8 cellular contexts compared by ENCODE assay signal in genomic region chrX:118346258-118347094, GRCh38. TPM values are rescaled to one million over a fixed set of nuclear protein-coding genes. Genes with fewer than 3 reads are reported as not detected.
A peak's percentile ranks its signal among the peaks of the same experiment; 100 is the strongest.
DNase-seq lines count a peak whose midpoint lies in the region; ATAC-seq and TF ChIP-seq lines count a peak whose summit lies in the region.

No MANE protein-coding gene starts in this region.

- H3K27ac ChIP-seq in tibial artery = peak overlapping the region; percentile 85 to 95

- no peaks in the 10 kb centered on the region for H3K9me3 Mint-ChIP-seq in activated T-helper 17 cell treated with anti-CD3 and anti-CD28 coated beads, Interleukin-2, amount 50 U/mL, for 72 hours

- no peaks in the 10 kb centered on the region for H3K27me3 Mint-ChIP-seq in activated T-helper 17 cell treated with anti-CD3 and anti-CD28 coated beads, Interleukin-2, amount 50 U/mL, for 72 hours

- peak overlapping the region; percentile 95 for H3K27ac Mint-ChIP-seq in activated T-helper 17 cell treated with anti-CD3 and anti-CD28 coated beads, Interleukin-2, amount 50 U/mL, for 72 hours

- peak; percentile 19 for ATAC-seq in HG03095 (IDR thresholded peaks at IDR 0.05; ENCODE audit: unreplicated experiment)
- ATAC-seq in activated T-helper 17 cell treated with anti-CD3 and anti-CD28 coated beads, Interleukin-2, amount 50 U/mL, for 72 hours (replicated peaks) = peak; percentile 46
- peak; percentile 41 for ATAC-seq in omental fat pad (ENCODE audit: low FRiP score)

- peak overlapping the region; percentile 95 for H3K4me3 Mint-ChIP-seq in activated T-helper 17 cell treated with anti-CD3 and anti-CD28 coated beads, Interleukin-2, amount 50 U/mL, for 72 hours

- intact Hi-C loops in tibial artery (cut with DNase I; ENCODE audit: low total_unique reads) = no loop called here

- no peak for TF ChIP-seq CTCF in fibroblast of villous mesenchyme (IDR thresholded peaks at IDR 0.05; ENCODE audit: insufficient read depth, low read depth, low read length)
- TF ChIP-seq CTCF in omental fat pad (IDR thresholded peaks at IDR 0.05) = no peak
- TF ChIP-seq CTCF in tibial artery (IDR thresholded peaks at IDR 0.05) = no peak

- DNase-seq in NK-92 treated with Interleukin-12 subunit alpha and Interleukin-12 subunit beta, amount 100 ng/mL, for 24 hours (lab: John Stamatoyannopoulos, UW) = peak; percentile 49
- DNase-seq in NK-92 (lab: John Stamatoyannopoulos, UW; ENCODE audit: unreplicated experiment) = no peak
- no peak for DNase-seq in NT2/D1 (ENCODE audit: low read depth, low spot score)
- peak; percentile 21 for DNase-seq in fibroblast of villous mesenchyme (ENCODE audit: low read depth)
- DNase-seq in omental fat pad (ENCODE audit: low spot score) = no peak
- DNase-seq in tibial artery = peak; percentile 28 to 65

- H3K9ac ChIP-seq in NT2/D1 (ENCODE audit: insufficient read length, low read depth) = peak overlapping the region; percentile 80

- peaks cover 13% of the 10 kb centered on the region for H3K4me1 Mint-ChIP-seq in activated T-helper 17 cell treated with anti-CD3 and anti-CD28 coated beads, Interleukin-2, amount 50 U/mL, for 72 hours

- H3K36me3 ChIP-seq in NT2/D1 (ENCODE audit: insufficient read depth, insufficient read length, low read length) (no peaks in the 10 kb centered on the region), tibial artery (no peaks in the 10 kb centered on the region)

- H3K4me1 ChIP-seq in NT2/D1 (ENCODE audit: insufficient read depth, insufficient read length) = no peaks in the 10 kb centered on the region
- peaks cover 0 to 33% (median 3%) of the 10 kb centered on the region in 4 donors for H3K4me1 ChIP-seq in tibial artery

- H3K4me3 ChIP-seq in NT2/D1 (ENCODE audit: insufficient read length, low read depth) (peak overlapping the region; percentile 71), fibroblast of villous mesenchyme (ENCODE audit: low read depth, low read length) (peak overlapping the region; percentile 84), tibial artery (peak overlapping the region; percentile 78 to 80)

- no peaks in the 10 kb centered on the region for H3K36me3 Mint-ChIP-seq in activated T-helper 17 cell treated with anti-CD3 and anti-CD28 coated beads, Interleukin-2, amount 50 U/mL, for 72 hours (ENCODE audit: low read depth)

- H3K27me3 ChIP-seq in NT2/D1 (ENCODE audit: insufficient read depth, insufficient read length) (peaks cover 4% of the 10 kb centered on the region), tibial artery (no peaks in the 10 kb centered on the region)

- H3K9me3 ChIP-seq in NT2/D1 (ENCODE audit: insufficient read depth, low read length) (no peaks in the 10 kb centered on the region), tibial artery (no peaks in the 10 kb centered on the region)

RNA-seq across cellular contexts. Expression of gene WDR44, which starts 0.6 kb away (rescaled TPM):
- 10 to 100 TPM; 12.0 to 12.7 TPM for total RNA-seq in activated T-helper 17 cell treated with anti-CD3 and anti-CD28 coated beads, Interleukin-2, amount 50 U/mL, for 72 hours
- total RNA-seq in fibroblast of villous mesenchyme = 21.9 and 28.9 TPM in 2 replicates
- total RNA-seq in omental fat pad = 10 to 100 TPM; 16.3 to 21.2 (median 19.7) TPM

Comparison
In these comparisons a context has a peak if more than half of its experiments do, and no peak if none do; other contexts are left out.
1. DNase-seq: peak in NK-92 treated with Interleukin-12 subunit alpha and Interleukin-12 subunit beta, amount 100 ng/mL, for 24 hours (single experiment), fibroblast of villous mesenchyme (single experiment) and tibial artery (2 of 2); none in NK-92 (single experiment), NT2/D1 (single experiment) and omental fat pad (single experiment).
2. Peak in every context shown above with its lines, with median percentiles within 50 percentile points of each other: ATAC-seq and H3K4me3 ChIP-seq.